Comparison of ENCODE assay signal across 1 cellular context in genomic region chr2:59732861-59733603, GRCh38.
TF ChIP-seq lines count a peak whose summit lies in the region.

No MANE protein-coding gene starts in this region.

TF ChIP-seq in H1, 55 proteins besides CTCF, POLR2A, EP300 and RAD21:
- no peak for TF ChIP-seq MAFK (IDR thresholded peaks at IDR 0.05; ENCODE audit: low read depth, low read length)
- no peak for TF ChIP-seq GTF2F1 (IDR thresholded peaks at IDR 0.05; ENCODE audit: borderline replicate concordance, low read depth, low read length)
